ENCODE assay signal across 17 cellular contexts in genomic region chr11:74318241-74318932, GRCh38. TPM values are rescaled to one million over a fixed set of nuclear protein-coding genes. Genes with fewer than 3 reads are reported as not detected.
DNase-seq lines count a peak whose midpoint lies in the region; ATAC-seq and TF ChIP-seq lines count a peak whose summit lies in the region.
"Had no signal": no experiment of that assay in that cellular context is flagged by ENCODE, and none has a peak within 500 bp of the region (broad histone marks: within the 10 kb centered on the region; RNA-seq: fewer than 3 reads in every experiment).

No MANE protein-coding gene starts in this region.

- ATAC-seq in activated CD4-positive, alpha-beta T cell treated with anti-CD3 and anti-CD28 coated beads for 36 hours, result no peak

- DNase-seq in HCEC 1CT, result peak; percentile 58
- peak; percentile 54 for DNase-seq in adipocyte (ENCODE audit: low read depth)
- DNase-seq in fibroblast of pulmonary artery (ENCODE audit: low read depth), result no peak
- DNase-seq in activated CD4-positive, alpha-beta T cell treated with anti-CD3 and anti-CD28 coated beads for 36 hours, result no peak
- DNase-seq in Peyer's patch, result no peak
- DNase-seq in Ammon's horn (ENCODE audit: low spot score), result no peak
- DNase-seq: activated effector memory CD4-positive, alpha-beta T cell treated with Interleukin-2 at 50 U/mL for 16 hours; anterior cingulate cortex; CD4-positive, alpha-beta memory T cell; islet precursor cell; midbrain; NCI-H1436; nucleus accumbens; small intestine; stimulated activated naive CD4-positive, alpha-beta T cell treated with Interleukin-2 at 50 U/mL for 16 hours had no signal

- H3K27me3 ChIP-seq in adipocyte (replicated peaks; ENCODE audit: control insufficient read depth, insufficient read depth, low read length) (no peaks in the 10 kb centered on the region), skeletal muscle tissue (ENCODE audit: control insufficient read depth in 3 of 3, insufficient read depth in 3 of 3, low read length in 3 of 3) (no peaks in the 10 kb centered on the region), Peyer's patch (no peaks in the 10 kb centered on the region)

- peaks cover 4% of the 10 kb centered on the region for H3K36me3 Mint-ChIP-seq in activated CD4-positive, alpha-beta T cell treated with anti-CD3 and anti-CD28 coated beads for 36 hours (ENCODE audit: low read depth)

- H3K9ac ChIP-seq in adipocyte (ENCODE audit: low read length) (peak overlapping the region; percentile 50), skeletal muscle tissue (ENCODE audit: low read depth in 1 of 3, low read length in 3 of 3) (no peak overlapping the region)

- intact Hi-C loops in activated CD4-positive, alpha-beta T cell treated with anti-CD3 and anti-CD28 coated beads for 36 hours (cut with DNase I, micrococcal nuclease), result no loop called here

- H3K4me3 ChIP-seq in adipocyte (ENCODE audit: low read length) (no peak overlapping the region), fibroblast of pulmonary artery (replicated peaks; ENCODE audit: low read depth, low read length) (no peak overlapping the region), skeletal muscle tissue (ENCODE audit: low read length in 3 of 3) (no peak overlapping the region), Peyer's patch (no peak overlapping the region)

- no peaks in the 10 kb centered on the region for H3K36me3 ChIP-seq in adipocyte (ENCODE audit: control insufficient read depth, insufficient read depth, low read length, severe bottlenecking)
- H3K36me3 ChIP-seq in skeletal muscle tissue (ENCODE audit: control insufficient read depth in 3 of 3, insufficient read depth in 3 of 3, low read length in 3 of 3), result no peaks in the 10 kb centered on the region
- H3K36me3 ChIP-seq in Peyer's patch, result no peaks in the 10 kb centered on the region

- peaks cover 17% of the 10 kb centered on the region for H3K9me3 Mint-ChIP-seq in activated CD4-positive, alpha-beta T cell treated with anti-CD3 and anti-CD28 coated beads for 36 hours (ENCODE audit: low read depth)

- no peak overlapping the region for H3K4me3 Mint-ChIP-seq in activated CD4-positive, alpha-beta T cell treated with anti-CD3 and anti-CD28 coated beads for 36 hours
- H3K4me3 Mint-ChIP-seq: CD4-positive, alpha-beta memory T cell had no signal

- TF ChIP-seq POLR2A in Peyer's patch (IDR thresholded peaks at IDR 0.05), result no peak

- no peaks in the 10 kb centered on the region for H3K4me1 Mint-ChIP-seq in activated CD4-positive, alpha-beta T cell treated with anti-CD3 and anti-CD28 coated beads for 36 hours

- POLR2A ChIA-PET in activated CD4-positive, alpha-beta T cell treated with anti-CD3 and anti-CD28 coated beads for 36 hours (lab: Charles Lee), result no interaction called here

- H3K27ac Mint-ChIP-seq in activated CD4-positive, alpha-beta T cell treated with anti-CD3 and anti-CD28 coated beads for 36 hours, result no peak overlapping the region
- H3K27ac Mint-ChIP-seq: CD4-positive, alpha-beta memory T cell had no signal

- no peaks in the 10 kb centered on the region for H3K27me3 Mint-ChIP-seq in activated CD4-positive, alpha-beta T cell treated with anti-CD3 and anti-CD28 coated beads for 36 hours

- H3K9me3 ChIP-seq in adipocyte (ENCODE audit: control insufficient read depth, low read length) (peaks cover 4% of the 10 kb centered on the region), skeletal muscle tissue (ENCODE audit: control insufficient read depth in 3 of 3, low read length in 3 of 3) (peaks cover 0 to 4% (median 0%) of the 10 kb centered on the region in 3 donors), Peyer's patch (peaks cover 0 to 6% (median 0%) of the 10 kb centered on the region in 4 donors)

- peak; percentile 12 for TF ChIP-seq CTCF in fibroblast of pulmonary artery (IDR thresholded peaks at IDR 0.05; ENCODE audit: low read length, missing control alignments)
- TF ChIP-seq CTCF in Peyer's patch (IDR thresholded peaks at IDR 0.05), result no peak

- CTCF ChIA-PET in activated CD4-positive, alpha-beta T cell treated with anti-CD3 and anti-CD28 coated beads for 36 hours (lab: Charles Lee), result interaction anchor here (0.8 to 1.5 kb wide), 4 partner anchors 10 to 131 kb away, joined by 3 to 4 read pairs (median 3); no protein-coding TSS in a partner anchor

- H3K27ac ChIP-seq in skeletal muscle tissue (ENCODE audit: low read depth, low read length), result peak overlapping the region; percentile 2
- H3K27ac ChIP-seq in Peyer's patch, result no peak overlapping the region

- H3K4me1 ChIP-seq in adipocyte (ENCODE audit: control insufficient read depth, insufficient read depth, low read length), result peaks cover 40% of the 10 kb centered on the region
- H3K4me1 ChIP-seq in skeletal muscle tissue (ENCODE audit: control insufficient read depth in 3 of 3, insufficient read depth in 3 of 3, low read length in 3 of 3), result peaks cover 14 to 23% (median 16%) of the 10 kb centered on the region in 3 donors
- no peaks in the 10 kb centered on the region for H3K4me1 ChIP-seq in Peyer's patch

RNA-seq across cellular contexts. Expression of gene P4HA3, which starts 6.9 kb away (rescaled TPM):
- total RNA-seq in skeletal muscle tissue (0.52 TPM), Peyer's patch (not detected)
- total RNA-seq in activated CD4-positive, alpha-beta T cell treated with anti-CD3 and anti-CD28 coated beads for 36 hours, result not detected
- total RNA-seq: activated CD8-positive, alpha-beta memory T cell treated with anti-CD3 and anti-CD28 coated beads for 36 hours; CD4-positive, alpha-beta memory T cell had no signal

Comparison
In these comparisons a context has a peak if more than half of its experiments do, and no peak if none do; other contexts are left out.
1. DNase-seq: peak in HCEC 1CT (single experiment) and adipocyte (single experiment); none in fibroblast of pulmonary artery (single experiment), activated CD4-positive, alpha-beta T cell treated with anti-CD3 and anti-CD28 coated beads for 36 hours (single experiment), Peyer's patch (0 of 3) and Ammon's horn (single experiment).